Comparison of ENCODE assay signal across 13 cellular contexts in the genomic region with DNA sequence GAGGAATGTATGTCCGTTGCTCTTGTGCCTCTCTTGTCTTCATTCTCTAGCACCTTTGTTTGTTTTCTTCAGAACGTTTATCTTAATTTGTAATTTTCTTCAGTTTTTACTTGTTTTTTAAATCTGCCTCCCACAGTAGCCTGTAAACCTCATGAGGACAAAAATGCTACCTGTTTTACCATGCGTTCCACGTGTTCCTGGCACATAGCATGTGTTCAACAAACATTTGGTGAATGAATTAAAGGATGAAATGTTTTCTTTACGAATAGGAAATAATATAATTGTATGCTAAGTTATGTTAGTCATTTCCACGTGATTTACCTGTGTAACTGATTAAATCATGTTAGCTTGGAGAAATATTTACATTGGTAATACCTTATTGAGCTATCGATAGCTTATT. TPM values are rescaled to one million over a fixed set of nuclear protein-coding genes. Genes with fewer than 3 reads are reported as not detected.
DNase-seq lines count a peak whose midpoint lies in the region; ATAC-seq and TF ChIP-seq lines count a peak whose summit lies in the region.
"Had no signal": no experiment of that assay in that cellular context is flagged by ENCODE, and none has a peak within 500 bp of the region (broad histone marks: within the 10 kb centered on the region; RNA-seq: fewer than 3 reads in every experiment).

No MANE protein-coding gene starts in this region.

- TF ChIP-seq POLR2A in tibial nerve (IDR thresholded peaks at IDR 0.05) = no peak

- peak overlapping the region; percentile 87 to 98 for H3K4me3 Mint-ChIP-seq in activated T-cell treated with anti-CD3 and anti-CD28 coated beads, Interleukin-2, amount 50 U/mL, for 72 hours

- TF ChIP-seq CTCF in SU-DHL-6 (IDR thresholded peaks at IDR 0.05; ENCODE audit: insufficient read depth, low read length, poor library complexity, severe bottlenecking) (no peak), fibroblast of pulmonary artery (IDR thresholded peaks at IDR 0.05; ENCODE audit: low read length, missing control alignments) (no peak), tibial nerve (IDR thresholded peaks at IDR 0.05) (no peak)

- no peak for ATAC-seq in activated T-cell treated with anti-CD3 and anti-CD28 coated beads, Interleukin-2, amount 50 U/mL, for 72 hours (replicated peaks in 1 of 2)
- ATAC-seq in GM19035 (IDR thresholded peaks at IDR 0.05; ENCODE audit: unreplicated experiment) = no peak

- peaks cover 22% of the 10 kb centered on the region; the same call in 1 of the 2 replicates for H4K20me1 ChIP-seq in SU-DHL-6 (ENCODE audit: low read depth, low read length)

- H2AFZ ChIP-seq in SU-DHL-6 (ENCODE audit: low read depth, low read length, severe bottlenecking) = no peak overlapping the region

- peak overlapping the region; percentile 96 for H3K27ac Mint-ChIP-seq in activated T-cell treated with anti-CD3 and anti-CD28 coated beads, Interleukin-2, amount 50 U/mL, for 72 hours

- peaks cover 64% of the 10 kb centered on the region for H3K4me1 Mint-ChIP-seq in activated T-cell treated with anti-CD3 and anti-CD28 coated beads, Interleukin-2, amount 50 U/mL, for 72 hours (ENCODE audit: low read depth)

- no peak for TF ChIP-seq EP300 in tibial nerve (IDR thresholded peaks at IDR 0.05)

- 83 to 90% methylated on average over 7 of the region's 7 CpGs for WGBS in tibial nerve, 2 donors

- 0 out of 2 replicates have a peak overlapping the region, but pooled peaks have one; percentile 86 for H3K27ac ChIP-seq in SU-DHL-6 (ENCODE audit: low read depth, low read length)
- no peak overlapping the region for H3K27ac ChIP-seq in tibial nerve
- H3K27ac ChIP-seq: prostate gland had no signal

- peaks cover 9% of the 10 kb centered on the region in 2 donors for H3K9me3 Mint-ChIP-seq in activated T-cell treated with anti-CD3 and anti-CD28 coated beads, Interleukin-2, amount 50 U/mL, for 72 hours

- no peaks in the 10 kb centered on the region for H3K9me2 ChIP-seq in SU-DHL-6 (replicated peaks; ENCODE audit: insufficient read depth, low read length)

- H3K27me3 ChIP-seq in SU-DHL-6 (ENCODE audit: low read length) (no peaks in the 10 kb centered on the region), skeletal muscle satellite cell (ENCODE audit: control insufficient read depth, insufficient read depth, low read length) (no peaks in the 10 kb centered on the region), tibial nerve (no peaks in the 10 kb centered on the region)

- H3K9ac ChIP-seq in SU-DHL-6 (ENCODE audit: low read length) (peak overlapping the region; percentile 88), skeletal muscle satellite cell (ENCODE audit: low read depth, low read length) (no peak overlapping the region)

- H3K4me1 ChIP-seq in skeletal muscle satellite cell (ENCODE audit: control insufficient read depth, insufficient read depth, low read length) = peaks cover 14% of the 10 kb centered on the region
- peaks cover 0 to 45% (median 11%) of the 10 kb centered on the region in 4 donors for H3K4me1 ChIP-seq in tibial nerve

- H3F3A ChIP-seq in SU-DHL-6 (ENCODE audit: insufficient read depth) = no peaks in the 10 kb centered on the region; the same call in 1 of the 2 replicates

- H3K79me2 ChIP-seq in SU-DHL-6 (ENCODE audit: insufficient read depth, low read length) = peaks cover 78% of the 10 kb centered on the region

- H3K4me3 ChIP-seq in SU-DHL-6 (ENCODE audit: insufficient read depth, low read length, poor library complexity, severe bottlenecking) = peak overlapping the region; percentile 71
- H3K4me3 ChIP-seq in fibroblast of pulmonary artery (replicated peaks; ENCODE audit: low read depth, low read length) = peak overlapping the region; percentile 99
- peak overlapping the region; percentile 92 for H3K4me3 ChIP-seq in skeletal muscle satellite cell (ENCODE audit: low read length)
- H3K4me3 ChIP-seq in tibial nerve = no peak overlapping the region
- H3K4me3 ChIP-seq: prostate gland had no signal

- H3K9me3 ChIP-seq in SU-DHL-6 (ENCODE audit: insufficient read depth, low read length) (no peaks in the 10 kb centered on the region), skeletal muscle satellite cell (replicated peaks; ENCODE audit: low read length) (peaks cover 4% of the 10 kb centered on the region), tibial nerve (peaks cover 0 to 30% (median 10%) of the 10 kb centered on the region in 4 donors)
- H3K9me3 ChIP-seq: prostate gland had no signal

- H3K27me3 Mint-ChIP-seq in activated T-cell treated with anti-CD3 and anti-CD28 coated beads, Interleukin-2, amount 50 U/mL, for 72 hours (ENCODE audit: low read depth) = no peaks in the 10 kb centered on the region

- peaks cover 46% of the 10 kb centered on the region for H3K36me3 ChIP-seq in SU-DHL-6 (ENCODE audit: low read length)
- peaks cover 20% of the 10 kb centered on the region for H3K36me3 ChIP-seq in skeletal muscle satellite cell (ENCODE audit: insufficient read depth, low read length)
- peaks cover 0 to 54% (median 0%) of the 10 kb centered on the region in 3 donors for H3K36me3 ChIP-seq in tibial nerve
- H3K36me3 ChIP-seq: prostate gland had no signal

- no peak for DNase-seq in activated T-cell treated with anti-CD3 and anti-CD28 coated beads, Interleukin-2, amount 50 U/mL, for 72 hours
- DNase-seq in activated T-cell treated with anti-CD3 and anti-CD28 coated beads, Interleukin-2, amount 50 U/mL, for 48 hours = no peak
- no peak for DNase-seq in fibroblast of pulmonary artery (ENCODE audit: low read depth)
- no peak for DNase-seq in H4 (ENCODE audit: low spot score)
- no peak for DNase-seq in tibial nerve (ENCODE audit: low spot score in 2 of 2)
- DNase-seq: AML-193, cortex of kidney, NCI-H1105, RPMI8226 had no signal

- H3K36me3 Mint-ChIP-seq in activated T-cell treated with anti-CD3 and anti-CD28 coated beads, Interleukin-2, amount 50 U/mL, for 72 hours (ENCODE audit: insufficient read depth in 2 of 2) = peaks cover 26 to 45% of the 10 kb centered on the region in 2 donors

- H3K4me2 ChIP-seq in SU-DHL-6 (ENCODE audit: low read depth, low read length, poor library complexity, severe bottlenecking) (peak overlapping the region; percentile 88), skeletal muscle satellite cell (ENCODE audit: low read length) (peak overlapping the region; percentile 98)

RNA-seq across cellular contexts. Expression of a gene that starts 2.2 kb away (rescaled TPM):
- 100 to 1,000 TPM in 1 of 2 donors, 10 to 100 TPM in 1; 93.1 to 104 TPM for total RNA-seq in activated T-cell treated with anti-CD3 and anti-CD28 coated beads, Interleukin-2, amount 50 U/mL, for 72 hours
- total RNA-seq in skeletal muscle satellite cell (2012; rRNA removed) = 15.9 and 19.8 TPM in 2 replicates
- 6.8 and 10.6 TPM in 2 replicates for total RNA-seq in H4 (2014; rRNA removed; shearing (Covaris generic))
- total RNA-seq in tibial nerve = 10 to 100 TPM; 85.0 to 92.4 (median 88.3) TPM

Comparison
In these comparisons a context has a peak if more than half of its experiments do, and no peak if none do; other contexts are left out.
1. H3K4me3 ChIP-seq: peak in SU-DHL-6 (single experiment), fibroblast of pulmonary artery (single experiment) and skeletal muscle satellite cell (single experiment); none in tibial nerve (0 of 4).